17 cellular contexts compared by ENCODE assay signal in the genomic region with DNA sequence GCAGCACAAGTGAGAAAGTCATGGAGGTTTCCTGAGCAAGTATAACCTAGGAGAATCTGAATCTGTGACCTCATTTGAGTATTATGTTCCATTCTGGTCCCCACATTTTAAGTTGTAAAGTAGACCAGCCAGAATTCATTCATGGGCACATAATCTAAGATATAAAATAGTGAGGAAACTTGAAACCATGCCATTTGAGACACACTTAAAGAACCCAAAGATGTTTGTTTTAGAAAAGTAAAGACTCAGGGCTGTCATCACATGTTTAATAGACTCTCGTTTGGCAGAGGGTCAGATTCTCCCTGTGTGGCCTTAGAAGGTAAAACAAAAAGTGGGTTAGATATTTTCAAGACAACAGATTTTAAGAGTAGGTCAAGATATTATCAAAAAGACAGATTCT. TPM values are rescaled to one million over a fixed set of nuclear protein-coding genes. Genes with fewer than 3 reads are reported as not detected.
DNase-seq lines count a peak whose midpoint lies in the region; ATAC-seq and TF ChIP-seq lines count a peak whose summit lies in the region.
"Had no signal": no experiment of that assay in that cellular context is flagged by ENCODE, and none has a peak within 500 bp of the region (broad histone marks: within the 10 kb centered on the region; RNA-seq: fewer than 3 reads in every experiment).

No MANE protein-coding gene starts in this region.

- in situ Hi-C loops in HAP-1 (cut with MboI; ENCODE audit: low sequenced_read_pairs): no loop called here

- H3K27me3 ChIP-seq in left lung (no peaks in the 10 kb centered on the region), HAP-1 (ENCODE audit: low read depth) (no peaks in the 10 kb centered on the region)

- DNase-seq in NCI-H2196 (lab: John Stamatoyannopoulos, UW; ENCODE audit: unreplicated experiment) (peak; percentile 48), left lung (no peak), coronary artery (ENCODE audit: low spot score) (no peak), HAP-1 (ENCODE audit: low spot score in 2 of 2) (no peak)
- DNase-seq: KBM-7, NCI-H1092, NCI-H1436 treated with DMSO at 0.1 percent for 48 hours, NCI-H226, NCI-H524 treated with DMSO at 0.1 percent for 48 hours, NCI-H82, OCI-M1, Right ventricle myocardium superior had no signal

- ATAC-seq in left lung: peak; percentile 41
- no peak for ATAC-seq in HG03175 (IDR thresholded peaks at IDR 0.05; ENCODE audit: unreplicated experiment)
- ATAC-seq: A549 had no signal

- H3K4me3 ChIP-seq in HEK293 (ENCODE audit: low read depth, low read length) (no peak overlapping the region), left lung (no peak overlapping the region), coronary artery (no peak overlapping the region), HAP-1 (no peak overlapping the region)
- H3K4me3 ChIP-seq: A549 had no signal

- H3K36me3 ChIP-seq in HEK293 (ENCODE audit: control insufficient read depth in 2 of 2, insufficient read depth in 1 of 2, low read length in 2 of 2) (no peaks in the 10 kb centered on the region; a peak in 1 of 3 replicates), left lung (peaks cover 0 to 9% of the 10 kb centered on the region in 2 donors), HAP-1 (replicated peaks) (no peaks in the 10 kb centered on the region)

- intact Hi-C loops in left lung (cut with DNase I): no loop called here

- CTCF ChIA-PET in HEK293 (lab: Yijun Ruan, JAX): interaction anchor here (0.6 to 0.7 kb wide), 2 partner anchors 38 to 532 kb away, joined by 3 read pairs; no protein-coding TSS in a partner anchor

- H3K4me1 ChIP-seq in HEK293 (ENCODE audit: control insufficient read depth, insufficient read depth, low read length): peaks cover 11% of the 10 kb centered on the region
- peaks cover 0 to 3% of the 10 kb centered on the region in 2 donors for H3K4me1 ChIP-seq in left lung
- H3K4me1 ChIP-seq in HAP-1: no peaks in the 10 kb centered on the region

- H3K27ac ChIP-seq in 22Rv1 (peak overlapping the region; percentile 13; the same call in 1 of the 2 replicates), HEK293 (ENCODE audit: extremely low read depth, low read depth, low read length) (0 out of 2 replicates have a peak overlapping the region, but pooled peaks have one; percentile 4), left lung (no peak overlapping the region), coronary artery (no peak overlapping the region)
- H3K27ac ChIP-seq: A549, HL-60 had no signal

- no peaks in the 10 kb centered on the region for H3K9me3 ChIP-seq in HEK293 (ENCODE audit: control insufficient read depth, insufficient read depth, low read depth, low read length)
- no peaks in the 10 kb centered on the region for H3K9me3 ChIP-seq in left lung
- no peaks in the 10 kb centered on the region for H3K9me3 ChIP-seq in HAP-1
- H3K9me3 ChIP-seq: A549 had no signal

- TF ChIP-seq CTCF in 22Rv1 (IDR thresholded peaks at IDR 0.05) (no peak), HEK293 (tag by site-specific recombination; IDR thresholded peaks at IDR 0.05) (no peak), left lung (IDR thresholded peaks at IDR 0.05) (no peak), coronary artery (IDR thresholded peaks at IDR 0.05) (no peak)

- POLR2A ChIA-PET in HEK293 (lab: Yijun Ruan, JAX): no interaction called here

TF ChIP-seq in HEK293, 187 proteins besides CTCF, POLR2A, EP300 and RAD21 (continues in another document):
- TF ChIP-seq, protein P1, sequence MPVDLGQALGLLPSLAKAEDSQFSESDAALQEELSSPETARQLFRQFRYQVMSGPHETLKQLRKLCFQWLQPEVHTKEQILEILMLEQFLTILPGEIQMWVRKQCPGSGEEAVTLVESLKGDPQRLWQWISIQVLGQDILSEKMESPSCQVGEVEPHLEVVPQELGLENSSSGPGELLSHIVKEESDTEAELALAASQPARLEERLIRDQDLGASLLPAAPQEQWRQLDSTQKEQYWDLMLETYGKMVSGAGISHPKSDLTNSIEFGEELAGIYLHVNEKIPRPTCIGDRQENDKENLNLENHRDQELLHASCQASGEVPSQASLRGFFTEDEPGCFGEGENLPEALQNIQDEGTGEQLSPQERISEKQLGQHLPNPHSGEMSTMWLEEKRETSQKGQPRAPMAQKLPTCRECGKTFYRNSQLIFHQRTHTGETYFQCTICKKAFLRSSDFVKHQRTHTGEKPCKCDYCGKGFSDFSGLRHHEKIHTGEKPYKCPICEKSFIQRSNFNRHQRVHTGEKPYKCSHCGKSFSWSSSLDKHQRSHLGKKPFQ (tag by site-specific recombination; IDR thresholded peaks at IDR 0.05): peak; percentile 77
- TF ChIP-seq, protein P2, sequence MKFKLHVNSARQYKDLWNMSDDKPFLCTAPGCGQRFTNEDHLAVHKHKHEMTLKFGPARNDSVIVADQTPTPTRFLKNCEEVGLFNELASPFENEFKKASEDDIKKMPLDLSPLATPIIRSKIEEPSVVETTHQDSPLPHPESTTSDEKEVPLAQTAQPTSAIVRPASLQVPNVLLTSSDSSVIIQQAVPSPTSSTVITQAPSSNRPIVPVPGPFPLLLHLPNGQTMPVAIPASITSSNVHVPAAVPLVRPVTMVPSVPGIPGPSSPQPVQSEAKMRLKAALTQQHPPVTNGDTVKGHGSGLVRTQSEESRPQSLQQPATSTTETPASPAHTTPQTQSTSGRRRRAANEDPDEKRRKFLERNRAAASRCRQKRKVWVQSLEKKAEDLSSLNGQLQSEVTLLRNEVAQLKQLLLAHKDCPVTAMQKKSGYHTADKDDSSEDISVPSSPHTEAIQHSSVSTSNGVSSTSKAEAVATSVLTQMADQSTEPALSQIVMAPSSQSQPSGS (tag by site-specific recombination; IDR thresholded peaks at IDR 0.05; ENCODE audit: low read depth): 0 out of 2 replicates have a peak, but pooled peaks have one; percentile 40
- TF ChIP-seq WT1 (tag by site-specific recombination; IDR thresholded peaks at IDR 0.05): peak; percentile 66; the same call in 1 of the 2 replicates
- no peak for TF ChIP-seq ZNF416 (tag by site-specific recombination; IDR thresholded peaks at IDR 0.05)
- TF ChIP-seq, protein P3, sequence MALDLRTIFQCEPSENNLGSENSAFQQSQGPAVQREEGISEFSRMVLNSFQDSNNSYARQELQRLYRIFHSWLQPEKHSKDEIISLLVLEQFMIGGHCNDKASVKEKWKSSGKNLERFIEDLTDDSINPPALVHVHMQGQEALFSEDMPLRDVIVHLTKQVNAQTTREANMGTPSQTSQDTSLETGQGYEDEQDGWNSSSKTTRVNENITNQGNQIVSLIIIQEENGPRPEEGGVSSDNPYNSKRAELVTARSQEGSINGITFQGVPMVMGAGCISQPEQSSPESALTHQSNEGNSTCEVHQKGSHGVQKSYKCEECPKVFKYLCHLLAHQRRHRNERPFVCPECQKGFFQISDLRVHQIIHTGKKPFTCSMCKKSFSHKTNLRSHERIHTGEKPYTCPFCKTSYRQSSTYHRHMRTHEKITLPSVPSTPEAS (tag by site-specific recombination; IDR thresholded peaks at IDR 0.05): 0 out of 2 replicates have a peak, but pooled peaks have one; percentile 13
- peak; percentile 84 for TF ChIP-seq ZNF664 (tag by site-specific recombination; IDR thresholded peaks at IDR 0.05)
- no peak for TF ChIP-seq ZNF837 (tag by site-specific recombination; IDR thresholded peaks at IDR 0.05)
- TF ChIP-seq ZNF155 (tag by site-specific recombination; IDR thresholded peaks at IDR 0.05): no peak
- no peak for TF ChIP-seq ZNF510 (tag by site-specific recombination; IDR thresholded peaks at IDR 0.05; ENCODE audit: insufficient replicate concordance)
- TF ChIP-seq OSR2 (tag by site-specific recombination; IDR thresholded peaks at IDR 0.05): peak; percentile 86
- TF ChIP-seq ZNF266 (tag by site-specific recombination; IDR thresholded peaks at IDR 0.05; ENCODE audit: low read depth): no peak
- 0 out of 2 replicates have a peak, but pooled peaks have one; percentile 33 for TF ChIP-seq KLF10 (tag by site-specific recombination; IDR thresholded peaks at IDR 0.05)
- TF ChIP-seq, protein P4, sequence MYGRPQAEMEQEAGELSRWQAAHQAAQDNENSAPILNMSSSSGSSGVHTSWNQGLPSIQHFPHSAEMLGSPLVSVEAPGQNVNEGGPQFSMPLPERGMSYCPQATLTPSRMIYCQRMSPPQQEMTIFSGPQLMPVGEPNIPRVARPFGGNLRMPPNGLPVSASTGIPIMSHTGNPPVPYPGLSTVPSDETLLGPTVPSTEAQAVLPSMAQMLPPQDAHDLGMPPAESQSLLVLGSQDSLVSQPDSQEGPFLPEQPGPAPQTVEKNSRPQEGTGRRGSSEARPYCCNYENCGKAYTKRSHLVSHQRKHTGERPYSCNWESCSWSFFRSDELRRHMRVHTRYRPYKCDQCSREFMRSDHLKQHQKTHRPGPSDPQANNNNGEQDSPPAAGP (tag by site-specific recombination; IDR thresholded peaks at IDR 0.05): no peak
- no peak; the same call in 1 of the 2 replicates for TF ChIP-seq ZBTB8A (tag by site-specific recombination; IDR thresholded peaks at IDR 0.05)
- 0 out of 2 replicates have a peak, but pooled peaks have one; percentile 33 for TF ChIP-seq IKZF3 (tag by site-specific recombination; IDR thresholded peaks at IDR 0.05)
- TF ChIP-seq, protein P5, sequence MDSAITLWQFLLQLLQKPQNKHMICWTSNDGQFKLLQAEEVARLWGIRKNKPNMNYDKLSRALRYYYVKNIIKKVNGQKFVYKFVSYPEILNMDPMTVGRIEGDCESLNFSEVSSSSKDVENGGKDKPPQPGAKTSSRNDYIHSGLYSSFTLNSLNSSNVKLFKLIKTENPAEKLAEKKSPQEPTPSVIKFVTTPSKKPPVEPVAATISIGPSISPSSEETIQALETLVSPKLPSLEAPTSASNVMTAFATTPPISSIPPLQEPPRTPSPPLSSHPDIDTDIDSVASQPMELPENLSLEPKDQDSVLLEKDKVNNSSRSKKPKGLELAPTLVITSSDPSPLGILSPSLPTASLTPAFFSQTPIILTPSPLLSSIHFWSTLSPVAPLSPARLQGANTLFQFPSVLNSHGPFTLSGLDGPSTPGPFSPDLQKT (IDR thresholded peaks at IDR 0.05; ENCODE audit: borderline replicate concordance, low read depth, low read length): no peak
- peak; percentile 89 for TF ChIP-seq FEZF1 (tag by site-specific recombination; IDR thresholded peaks at IDR 0.05)

RNA-seq across cellular contexts. Expression of a gene that starts 6.4 kb away (rescaled TPM):
- 10 to 100 TPM; 40.1 to 68.0 TPM for total RNA-seq in left lung

RNA-seq across cellular contexts. Expression of a gene that starts 6.5 kb away (rescaled TPM):
- total RNA-seq in left lung: 10 to 100 TPM; 40.3 to 48.5 TPM

RNA-seq across cellular contexts. Expression of a gene that starts 28.2 kb away (rescaled TPM):
- total RNA-seq in left lung: 100 to 1,000 TPM; 118 to 144 TPM

RNA-seq across cellular contexts. Expression of a gene that starts 37.3 kb away (rescaled TPM):
- 10 to 100 TPM in 1 of 2 donors, 1 to 10 TPM in 1; 7.9 to 18.0 TPM for total RNA-seq in left lung

RNA-seq across cellular contexts. Expression of a gene that starts 57.7 kb away (rescaled TPM):
- total RNA-seq in left lung: 10 to 100 TPM; 55.9 to 60.2 TPM

Comparison
In these comparisons a context has a peak if more than half of its experiments do, and no peak if none do; other contexts are left out.
1. H3K27ac ChIP-seq: peak in 22Rv1 (single experiment) and HEK293 (single experiment); none in left lung (0 of 2) and coronary artery (0 of 2).